21 cellular contexts compared by ENCODE assay signal in genomic region chr4:119518230-119518892, GRCh38.
A peak's percentile ranks its signal among the peaks of the same experiment; 100 is the strongest.
DNase-seq lines count a peak whose midpoint lies in the region; ATAC-seq, FAIRE-seq and TF ChIP-seq lines count a peak whose summit lies in the region.
"Had no signal": no experiment of that assay in that cellular context is flagged by ENCODE, and none has a peak within 500 bp of the region (broad histone marks: within the 10 kb centered on the region; RNA-seq: fewer than 3 reads in every experiment).

No MANE protein-coding gene starts in this region.

- TF ChIP-seq RAD21 in A549 (conservative IDR thresholded peaks at IDR 0.05 in 1 of 2, IDR thresholded peaks at IDR 0.05 in 1 of 2) (no peak), SK-N-SH (IDR thresholded peaks at IDR 0.05; ENCODE audit: low read length) (no peak)

- H3K9me3 ChIP-seq in A549 (no peaks in the 10 kb centered on the region), SK-N-SH (no peaks in the 10 kb centered on the region), heart right ventricle (no peaks in the 10 kb centered on the region), parathyroid adenoma (ENCODE audit: control insufficient read depth, low read length) (no peaks in the 10 kb centered on the region)
- H3K9me3 ChIP-seq: adrenal gland, mucosa of descending colon, suprapubic skin had no signal

- TF ChIP-seq EP300 in A549 (IDR thresholded peaks at IDR 0.05) = no peak
- peak in 1 of 2 experiments; percentile 11; a peak in 1 of 4 replicates for TF ChIP-seq EP300 in SK-N-SH (IDR thresholded peaks at IDR 0.05; ENCODE audit: borderline replicate concordance in 1 of 2, low read depth in 1 of 2, low read length in 1 of 2)

- H3F3A ChIP-seq in SK-N-SH (replicated peaks; ENCODE audit: insufficient read depth) = peaks cover 37% of the 10 kb centered on the region

- peak overlapping the region; percentile 1; the same call in 1 of the 3 replicates for H3K4me2 ChIP-seq in A549
- peak overlapping the region; percentile 23; the same call in 1 of the 2 replicates for H3K4me2 ChIP-seq in SK-N-SH
- no peak overlapping the region for H3K4me2 ChIP-seq in parathyroid adenoma (ENCODE audit: low read length)

- H3K36me3 ChIP-seq in SK-N-SH (replicated peaks in 1 of 2; ENCODE audit: control insufficient read depth in 1 of 2, insufficient read depth in 2 of 2, low read length in 1 of 2) (peaks cover 34 to 35% of the 10 kb centered on the region in 2 experiments), heart right ventricle (peaks cover 0 to 100% (median 34%) of the 10 kb centered on the region in 9 donors), parathyroid adenoma (ENCODE audit: control insufficient read depth, insufficient read depth, low read length) (no peaks in the 10 kb centered on the region)

- intact Hi-C loops in heart right ventricle (cut with DNase I) = no loop called here

- no peak overlapping the region for H3K4me3 ChIP-seq in A549
- H3K4me3 ChIP-seq in SK-N-SH (ENCODE audit: low read depth in 2 of 2, low read length in 1 of 2) = no peak overlapping the region
- no peak overlapping the region for H3K4me3 ChIP-seq in heart right ventricle
- no peak overlapping the region for H3K4me3 ChIP-seq in parathyroid adenoma (ENCODE audit: low read depth, low read length)
- H3K4me3 ChIP-seq: adrenal gland, mucosa of descending colon, suprapubic skin had no signal

- H3K4me1 ChIP-seq in A549 (0 out of 3 replicates have a peak, but pooled peaks cover 11% of the 10 kb centered on the region), SK-N-SH (ENCODE audit: control insufficient read depth in 1 of 2, insufficient read depth in 2 of 2, low read depth in 1 of 2, low read length in 1 of 2) (peaks cover 4 to 15% of the 10 kb centered on the region in 2 experiments; a peak in 3 of 4 replicates), heart right ventricle (peaks cover 0 to 37% (median 12%) of the 10 kb centered on the region in 9 donors), parathyroid adenoma (no peaks in the 10 kb centered on the region)
- H3K4me1 ChIP-seq: suprapubic skin had no signal

- DNase-seq in A549 (ENCODE audit: low read depth in 1 of 2, low spot score in 1 of 2) (no peak), SK-N-SH (no peak), heart right ventricle (no peak), cerebellar cortex (ENCODE audit: low spot score) (no peak), HEK293T (ENCODE audit: extremely low spot score) (no peak), CD1c-positive myeloid dendritic cell (ENCODE audit: extremely low spot score) (no peak)
- DNase-seq: ACHN; activated CD4-positive, alpha-beta memory T cell treated with anti-CD3 and anti-CD28 coated beads for 36 hours; activated gamma-delta T cell treated with Interleukin-2 at 50 U/mL for 16 hours; central memory CD4-positive, alpha-beta T cell; mucosa of descending colon; NCI-H187; NCI-H774; SIG-M5; T-helper 17 cell had no signal

- TF ChIP-seq POLR2A in A549 (IDR thresholded peaks at IDR 0.05; ENCODE audit: low read length) = no peak

- H3K27me3 ChIP-seq in SK-N-SH (ENCODE audit: insufficient read depth) (no peaks in the 10 kb centered on the region), heart right ventricle (no peaks in the 10 kb centered on the region), parathyroid adenoma (ENCODE audit: control insufficient read depth, insufficient read depth, low read length) (no peaks in the 10 kb centered on the region)
- H3K27me3 ChIP-seq: adrenal gland, suprapubic skin had no signal

- H4K20me1 ChIP-seq in SK-N-SH (ENCODE audit: insufficient read depth) = no peaks in the 10 kb centered on the region

- H3K9me2 ChIP-seq in SK-N-SH = no peaks in the 10 kb centered on the region

- POLR2A ChIA-PET in A549 (lab: Yijun Ruan, JAX) = no interaction called here
- POLR2A ChIA-PET in SK-N-SH (lab: Yijun Ruan, JAX) = no interaction called here
- POLR2A ChIA-PET in HEK293T (lab: Yijun Ruan, JAX) = no interaction called here

- ATAC-seq in A549 = no peak; a peak in 1 of 6 replicates
- peak in 6 of 8 donors; percentile 12 to 39 (median 30) for ATAC-seq in heart right ventricle
- ATAC-seq in HG03571 (IDR thresholded peaks at IDR 0.05; ENCODE audit: unreplicated experiment) = no peak
- ATAC-seq: mucosa of descending colon, T-helper 17 cell had no signal

- H3K79me2 ChIP-seq in SK-N-SH (ENCODE audit: insufficient read depth) (no peaks in the 10 kb centered on the region), parathyroid adenoma (no peaks in the 10 kb centered on the region)

- no peak for FAIRE-seq in A549 (lab: Jason Lieb, UNC)

- TF ChIP-seq CTCF in A549 (IDR thresholded peaks at IDR 0.05) (no peak), SK-N-SH (IDR thresholded peaks at IDR 0.05) (no peak), heart right ventricle (IDR thresholded peaks at IDR 0.05) (no peak), parathyroid adenoma (IDR thresholded peaks at IDR 0.05) (no peak)

- CTCF ChIA-PET in A549 (lab: Yijun Ruan, JAX) = no interaction called here
- CTCF ChIA-PET in SK-N-SH (lab: Yijun Ruan, JAX) = interaction anchor here (1.4 kb wide), 1 partner anchor 478 kb away, joined by 3 read pairs; no protein-coding TSS in a partner anchor
- CTCF ChIA-PET in HEK293T (lab: Yijun Ruan, JAX) = interaction anchor here (0.6 kb wide), 1 partner anchor 525 kb away, joined by 3 read pairs; no protein-coding TSS in a partner anchor

- H3K27ac ChIP-seq in A549 = no peak overlapping the region
- H3K27ac ChIP-seq in SK-N-SH (ENCODE audit: low read depth in 2 of 2, low read length in 1 of 2) = peak overlapping the region; percentile 72 to 87; a peak in 3 of 4 replicates
- H3K27ac ChIP-seq in heart right ventricle = peak overlapping the region in 9 of 10 donors; percentile 7 to 73 (median 51)
- peak overlapping the region; percentile 49 for H3K27ac ChIP-seq in parathyroid adenoma
- H3K27ac ChIP-seq: C4-2B, suprapubic skin, VCaP had no signal

- 90% methylated on average over 3 of the region's 3 CpGs for WGBS in A549 (ENCODE audit: missing lambda C conversion rate)
- WGBS in SK-N-SH (ENCODE audit: low lambda C conversion rate) = 53% methylated on average over 3 of the region's 3 CpGs
- 77 to 81% methylated on average over 3 of the region's 3 CpGs for WGBS in heart right ventricle, 2 donors

- H3K9ac ChIP-seq in SK-N-SH = peak overlapping the region; percentile 12; the same call in 1 of the 2 replicates
- H3K9ac ChIP-seq in parathyroid adenoma = no peak overlapping the region

- H2AFZ ChIP-seq in SK-N-SH (ENCODE audit: low read depth) (no peak overlapping the region), parathyroid adenoma (no peak overlapping the region)

TF ChIP-seq in A549, 52 proteins besides CTCF, POLR2A, EP300 and RAD21:
- TF ChIP-seq RFX5 (IDR thresholded peaks at IDR 0.05) (no peak), KDM1A (IDR thresholded peaks at IDR 0.05; ENCODE audit: low read depth) (no peak), JUNB (IDR thresholded peaks at IDR 0.05) (no peak)

TF ChIP-seq in SK-N-SH, 30 proteins besides CTCF, POLR2A, EP300 and RAD21 (continues in another document):
- TF ChIP-seq JUND (IDR thresholded peaks at IDR 0.05) = no peak; the same call in 1 of the 2 replicates
- TF ChIP-seq POLR2AphosphoS5 (IDR thresholded peaks at IDR 0.05; ENCODE audit: low read depth, low read length) = no peak

TF ChIP-seq in HEK293T, 16 proteins besides CTCF, POLR2A, EP300 and RAD21:
- TF ChIP-seq FOXA1 (IDR thresholded peaks at IDR 0.05) (no peak), BHLHE40 (IDR thresholded peaks at IDR 0.05; ENCODE audit: borderline replicate concordance) (no peak), SP1 (IDR thresholded peaks at IDR 0.05) (no peak), TARDBP (IDR thresholded peaks at IDR 0.05) (no peak)

Comparison
In these comparisons a context has a peak if more than half of its experiments do, and no peak if none do; other contexts are left out.
1. ATAC-seq: peak in heart right ventricle (6 of 8); none in A549 (0 of 2) and HG03571 (single experiment).
2. H3K27ac ChIP-seq: peak in SK-N-SH (2 of 2), heart right ventricle (9 of 10) and parathyroid adenoma (single experiment); none in A549 (0 of 2).
3. Of the 12 proteins assayed by ChIP-seq in both A549 and SK-N-SH: peak only in A549: none; only in SK-N-SH: PBX3; in both: none; in neither: 10; mixed calls (peak in some experiments, not most) for 1.